ENCODE assay signal across 8 cellular contexts in the genomic region with DNA sequence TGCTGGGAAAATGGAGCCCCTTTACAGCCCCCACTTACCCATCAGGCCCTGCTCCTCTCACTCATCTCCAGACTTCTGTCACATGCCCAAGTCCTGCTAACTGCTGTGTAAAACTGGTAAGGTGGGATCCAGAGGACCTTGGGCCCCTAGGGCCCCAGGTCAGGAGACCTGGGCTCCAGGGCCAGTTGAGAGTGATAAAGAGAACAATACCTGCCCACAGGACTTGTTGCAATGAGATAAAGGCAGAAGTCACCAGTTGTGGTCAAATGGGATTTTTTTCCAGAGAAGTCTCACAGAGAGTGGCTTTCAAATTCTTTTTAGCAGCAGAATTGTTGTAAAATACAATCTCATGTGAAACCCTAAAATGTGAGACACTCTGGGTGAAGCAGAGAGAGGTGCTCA. TPM values are rescaled to one million over a fixed set of nuclear protein-coding genes. Genes with fewer than 3 reads are reported as not detected.
DNase-seq lines count a peak whose midpoint lies in the region; ATAC-seq and TF ChIP-seq lines count a peak whose summit lies in the region.

No MANE protein-coding gene starts in this region.

- intact Hi-C loops in CD4-positive, alpha-beta T cell (cut with DNase I, micrococcal nuclease) = no loop called here

- peak overlapping the region; percentile 89 for H3K27ac Mint-ChIP-seq in CD4-positive, alpha-beta T cell
- peak overlapping the region; percentile 96 for H3K27ac Mint-ChIP-seq in osteocyte (ENCODE audit: unreplicated experiment)

- H3K9me3 Mint-ChIP-seq in CD4-positive, alpha-beta T cell = no peaks in the 10 kb centered on the region
- H3K9me3 Mint-ChIP-seq in osteocyte (ENCODE audit: unreplicated experiment) = no peaks in the 10 kb centered on the region

- H3K4me3 Mint-ChIP-seq in CD4-positive, alpha-beta T cell = peak overlapping the region; percentile 25
- H3K4me3 Mint-ChIP-seq in osteocyte (ENCODE audit: unreplicated experiment) = no peak overlapping the region

- DNase-seq in CD4-positive, alpha-beta T cell = no peak
- DNase-seq in OCI-M1 (lab: John Stamatoyannopoulos, UW) (peak; percentile 94), dermis blood vessel endothelial cell (peak; percentile 9), osteocyte (ENCODE audit: extremely low spot score, unreplicated experiment) (no peak), SHP77 treated with DMSO at 0.1 percent for 48 hours (lab: John Stamatoyannopoulos, UW) (no peak), amygdala (lab: John Stamatoyannopoulos, UW) (no peak)

- H3K36me3 Mint-ChIP-seq in CD4-positive, alpha-beta T cell (ENCODE audit: low read depth) = peaks cover 17% of the 10 kb centered on the region
- H3K36me3 Mint-ChIP-seq in osteocyte (ENCODE audit: unreplicated experiment) = no peaks in the 10 kb centered on the region

- H3K4me1 Mint-ChIP-seq in CD4-positive, alpha-beta T cell (ENCODE audit: low read depth) = peaks cover 41% of the 10 kb centered on the region
- H3K4me1 Mint-ChIP-seq in osteocyte (ENCODE audit: unreplicated experiment) = peaks cover 61% of the 10 kb centered on the region

- no peak for TF ChIP-seq CTCF in CD4-positive, alpha-beta T cell (IDR thresholded peaks at IDR 0.05)
- no peak for TF ChIP-seq CTCF in osteocyte (IDR thresholded peaks at IDR 0.05)

- H3K27ac ChIP-seq in CD4-positive, alpha-beta T cell (ENCODE audit: low read depth, low read length) = peak overlapping the region; percentile 25

- ATAC-seq in CD4-positive, alpha-beta T cell (ENCODE audit: poor library complexity) = no peak
- ATAC-seq in HG03280 (IDR thresholded peaks at IDR 0.05; ENCODE audit: unreplicated experiment) (no peak), HG02938 (IDR thresholded peaks at IDR 0.05; ENCODE audit: unreplicated experiment) (no peak)

- no peaks in the 10 kb centered on the region for H3K27me3 ChIP-seq in CD4-positive, alpha-beta T cell (ENCODE audit: control insufficient read depth, insufficient read depth, low read length)

- CTCF ChIA-PET in CD4-positive, alpha-beta T cell (lab: Charles Lee) = no interaction called here

- no peaks in the 10 kb centered on the region for H3K9me3 ChIP-seq in CD4-positive, alpha-beta T cell (ENCODE audit: control insufficient read depth, low read length)

- POLR2A ChIA-PET in CD4-positive, alpha-beta T cell (lab: Charles Lee) = no interaction called here

- H3K27me3 Mint-ChIP-seq in CD4-positive, alpha-beta T cell = no peaks in the 10 kb centered on the region
- H3K27me3 Mint-ChIP-seq in osteocyte (ENCODE audit: unreplicated experiment) = no peaks in the 10 kb centered on the region

RNA-seq across cellular contexts. Expression of a gene that starts 0.8 kb away (rescaled TPM):
- 100 to 1,000 TPM in 1 of 2 experiments, 10 to 100 TPM in 1; 97.4 to 104 TPM for total RNA-seq in CD4-positive, alpha-beta T cell
- total RNA-seq in dermis blood vessel endothelial cell (67.2 and 136 TPM in 2 replicates), osteocyte (96.2 and 98.3 TPM in 2 replicates)

RNA-seq across cellular contexts. Expression of a gene that starts 15.2 kb away (rescaled TPM):
- 1 to 10 TPM; 3.0 to 5.5 TPM for total RNA-seq in CD4-positive, alpha-beta T cell
- 110 and 134 TPM in 2 replicates for total RNA-seq in dermis blood vessel endothelial cell
- 2.2 and 2.5 TPM in 2 replicates for total RNA-seq in osteocyte

RNA-seq across cellular contexts. Expression of a gene that starts 34.0 kb away (rescaled TPM):
- 100 to 1,000 TPM; 125 to 128 TPM for total RNA-seq in CD4-positive, alpha-beta T cell
- 23.1 and 38.7 TPM in 2 replicates for total RNA-seq in dermis blood vessel endothelial cell
- total RNA-seq in osteocyte = 65.2 and 70.0 TPM in 2 replicates

Comparison
In these comparisons a context has a peak if more than half of its experiments do, and no peak if none do; other contexts are left out.
1. DNase-seq: peak in OCI-M1 (single experiment) and dermis blood vessel endothelial cell (single experiment); none in CD4-positive, alpha-beta T cell (0 of 10), osteocyte (single experiment), SHP77 treated with DMSO at 0.1 percent for 48 hours (single experiment) and amygdala (0 of 56).
2. RNA of a gene that starts 15.2 kb away (total RNA-seq): 110 to 134 TPM in dermis blood vessel endothelial cell; 3.0 to 5.5 TPM in CD4-positive, alpha-beta T cell and 2.2 to 2.5 TPM in osteocyte; every median in the first group is over 10 times any median in the second.